ENCODE assay signal across 12 cellular contexts in the genomic region with DNA sequence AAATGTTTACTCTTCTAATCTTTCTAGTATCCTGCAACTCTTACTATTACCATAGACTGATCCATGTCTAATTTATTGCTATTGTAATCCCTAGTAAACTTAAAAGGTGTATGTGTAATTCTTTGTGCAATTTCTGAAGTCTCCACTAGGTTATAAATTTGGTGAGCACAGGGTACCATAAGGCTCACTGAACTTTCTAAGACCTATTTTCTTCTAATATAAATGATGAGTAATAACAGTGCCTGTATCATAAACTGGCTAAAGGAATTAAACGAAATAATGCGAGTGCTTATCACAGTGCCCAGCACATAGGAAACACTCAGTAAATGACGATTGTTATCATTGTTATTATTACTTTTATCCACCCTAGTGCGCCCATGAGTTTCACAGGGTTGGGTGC.
DNase-seq lines count a peak whose midpoint lies in the region; ATAC-seq, FAIRE-seq and TF ChIP-seq lines count a peak whose summit lies in the region.
"Had no signal": no experiment of that assay in that cellular context is flagged by ENCODE, and none has a peak within 500 bp of the region (broad histone marks: within the 10 kb centered on the region; RNA-seq: fewer than 3 reads in every experiment).

No MANE protein-coding gene starts in this region.

- DNase-seq in A549 (ENCODE audit: low read depth in 1 of 2, low spot score in 1 of 2) (peak in 1 of 2 experiments; percentile 4), Kasumi-1 (lab: John Stamatoyannopoulos, UW) (peak; percentile 17 to 36), endothelial cell of umbilical vein (ENCODE audit: low read depth, low spot score) (no peak), NCI-H226 (no peak), SK-N-DZ (ENCODE audit: low spot score) (no peak)
- no peak for DNase-seq in stimulated activated naive CD4-positive, alpha-beta T cell treated with Interleukin-2 at 50 U/mL for 16 hours (lab: John Stamatoyannopoulos, UW)
- DNase-seq: activated CD8-positive, alpha-beta memory T cell treated with anti-CD3 and anti-CD28 coated beads, Interleukin-2, amount 50 U/mL, for 4 hours; NCI-H1417 treated with DMSO at 0.1 percent for 48 hours had no signal

- H2AFZ ChIP-seq in endothelial cell of umbilical vein (ENCODE audit: low read depth, low read length), result no peak overlapping the region

- no peak for TF ChIP-seq RAD21 in A549 (conservative IDR thresholded peaks at IDR 0.05 in 1 of 2, IDR thresholded peaks at IDR 0.05 in 1 of 2)

- TF ChIP-seq POLR2A in A549 (IDR thresholded peaks at IDR 0.05; ENCODE audit: low read length), result no peak
- no peak for TF ChIP-seq POLR2A in endothelial cell of umbilical vein (IDR thresholded peaks at IDR 0.05; ENCODE audit: low read depth, low read length)

- H3K4me2 ChIP-seq in A549 (no peak overlapping the region), endothelial cell of umbilical vein (ENCODE audit: insufficient read depth, low read length) (no peak overlapping the region)
- H3K4me2 ChIP-seq: BLaER1 treated with 17β-estradiol and CSF1 and Interleukin-3, amounts not matched to agents 10 nM and 100 nM had no signal

- H3K9ac ChIP-seq in endothelial cell of umbilical vein (replicated peaks; ENCODE audit: extremely low read depth, insufficient read depth, low read length), result no peak overlapping the region
- H3K9ac ChIP-seq: BLaER1 treated with 17β-estradiol and CSF1 and Interleukin-3, amounts not matched to agents 10 nM and 100 nM had no signal

- ATAC-seq in A549 (peak; percentile 39 to 68; a peak in 3 of 6 replicates), GM19035 (IDR thresholded peaks at IDR 0.05; ENCODE audit: unreplicated experiment) (peak; percentile 71), GM19324 (IDR thresholded peaks at IDR 0.05; ENCODE audit: low FRiP score, unreplicated experiment) (no peak)

- H3K79me2 ChIP-seq in endothelial cell of umbilical vein (ENCODE audit: control insufficient read depth, insufficient read depth, low read length), result no peaks in the 10 kb centered on the region

- dilution Hi-C loops in endothelial cell of umbilical vein (cut with MboI; ENCODE audit: extremely low pct_ligation_motif_present, low sequenced_read_pairs), result no loop called here

- H3K36me3 ChIP-seq in endothelial cell of umbilical vein (ENCODE audit: control insufficient read depth in 2 of 2, extremely low read depth in 1 of 2, insufficient read depth in 2 of 2, low read length in 2 of 2), result no peaks in the 10 kb centered on the region
- H3K36me3 ChIP-seq: BLaER1 treated with 17β-estradiol and CSF1 and Interleukin-3, amounts not matched to agents 10 nM and 100 nM had no signal

- H3K27ac ChIP-seq in A549 (no peak overlapping the region), endothelial cell of umbilical vein (ENCODE audit: insufficient read depth, low read depth, low read length) (no peak overlapping the region)
- H3K27ac ChIP-seq: BLaER1 treated with 17β-estradiol and CSF1 and Interleukin-3, amounts not matched to agents 10 nM and 100 nM had no signal

- POLR2A ChIA-PET in A549 (lab: Yijun Ruan, JAX) (no interaction called here), endothelial cell of umbilical vein (lab: Charles Lee) (no interaction called here)

- no peaks in the 10 kb centered on the region for H3K9me1 ChIP-seq in endothelial cell of umbilical vein (replicated peaks; ENCODE audit: control insufficient read depth, extremely low read depth, insufficient read depth, low read length)

- TF ChIP-seq EP300 in A549 (IDR thresholded peaks at IDR 0.05), result no peak

- H3K4me3 ChIP-seq in A549 (no peak overlapping the region), endothelial cell of umbilical vein (replicated peaks in 1 of 3; ENCODE audit: insufficient read depth in 1 of 3, low read depth in 1 of 3, low read length in 3 of 3) (no peak overlapping the region)
- H3K4me3 ChIP-seq: BLaER1 treated with 17β-estradiol and CSF1 and Interleukin-3, amounts not matched to agents 10 nM and 100 nM had no signal

- BruUV-seq in endothelial cell of umbilical vein (replicated peaks; lab: Mats Ljungman, UMichigan), result no TSS peak

- intact Hi-C loops in endothelial cell of umbilical vein (cut with micrococcal nuclease), result no loop called here

- H3K4me1 ChIP-seq in A549 (no peaks in the 10 kb centered on the region), endothelial cell of umbilical vein (ENCODE audit: control insufficient read depth, extremely low read depth, insufficient read depth, low read length) (no peaks in the 10 kb centered on the region)

- WGBS in A549 (ENCODE audit: missing lambda C conversion rate), result 85% methylated on average over 4 of the region's 4 CpGs

- H3K9me3 ChIP-seq in A549 (no peaks in the 10 kb centered on the region), endothelial cell of umbilical vein (replicated peaks; ENCODE audit: control insufficient read depth, insufficient read depth, low read length) (no peaks in the 10 kb centered on the region)
- H3K9me3 ChIP-seq: BLaER1 treated with 17β-estradiol and CSF1 and Interleukin-3, amounts not matched to agents 10 nM and 100 nM had no signal

- TF ChIP-seq CTCF in A549 (IDR thresholded peaks at IDR 0.05), result 0 out of 3 replicates have a peak, but pooled peaks have one; percentile 6
- peak in 1 of 2 donors; percentile 12 for TF ChIP-seq CTCF in endothelial cell of umbilical vein (IDR thresholded peaks at IDR 0.05; ENCODE audit: extremely low read depth in 1 of 2, insufficient read depth in 1 of 2, low read depth in 1 of 2, low read length in 2 of 2)

- H3K27me3 ChIP-seq in endothelial cell of umbilical vein (ENCODE audit: control insufficient read depth in 2 of 2, insufficient read depth in 2 of 2, low read length in 2 of 2), result no peaks in the 10 kb centered on the region
- H3K27me3 ChIP-seq: BLaER1 treated with 17β-estradiol and CSF1 and Interleukin-3, amounts not matched to agents 10 nM and 100 nM had no signal

- FAIRE-seq in A549 (lab: Jason Lieb, UNC), result no peak
- peak; percentile 18 for FAIRE-seq in endothelial cell of umbilical vein (lab: Jason Lieb, UNC)
- FAIRE-seq: colon had no signal

- H4K20me1 ChIP-seq in endothelial cell of umbilical vein (replicated peaks; ENCODE audit: control insufficient read depth, extremely low read depth, insufficient read depth, low read length), result peaks cover 3% of the 10 kb centered on the region

- CTCF ChIA-PET in A549 (lab: Yijun Ruan, JAX) (no interaction called here), endothelial cell of umbilical vein (lab: Charles Lee) (no interaction called here)

TF ChIP-seq in A549, 52 proteins besides CTCF, POLR2A, EP300 and RAD21:
- TF ChIP-seq, protein P1, sequence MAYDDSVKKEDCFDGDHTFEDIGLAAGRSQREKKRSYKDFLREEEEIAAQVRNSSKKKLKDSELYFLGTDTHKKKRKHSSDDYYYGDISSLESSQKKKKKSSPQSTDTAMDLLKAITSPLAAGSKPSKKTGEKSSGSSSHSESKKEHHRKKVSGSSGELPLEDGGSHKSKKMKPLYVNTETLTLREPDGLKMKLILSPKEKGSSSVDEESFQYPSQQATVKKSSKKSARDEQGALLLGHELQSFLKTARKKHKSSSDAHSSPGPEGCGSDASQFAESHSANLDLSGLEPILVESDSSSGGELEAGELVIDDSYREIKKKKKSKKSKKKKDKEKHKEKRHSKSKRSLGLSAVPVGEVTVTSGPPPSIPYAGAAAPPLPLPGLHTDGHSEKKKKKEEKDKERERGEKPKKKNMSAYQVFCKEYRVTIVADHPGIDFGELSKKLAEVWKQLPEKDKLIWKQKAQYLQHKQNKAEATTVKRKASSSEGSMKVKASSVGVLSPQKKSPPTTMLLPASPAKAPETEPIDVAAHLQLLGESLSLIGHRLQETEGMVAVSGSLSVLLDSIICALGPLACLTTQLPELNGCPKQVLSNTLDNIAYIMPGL (CRISPR knock-in tag; IDR thresholded peaks at IDR 0.05; ENCODE audit: borderline replicate concordance), result no peak
- no peak for TF ChIP-seq TP53 (CRISPR knock-in tag; IDR thresholded peaks at IDR 0.05)
- no peak for TF ChIP-seq CEBPB (IDR thresholded peaks at IDR 0.05)
- TF ChIP-seq SREBF2 (IDR thresholded peaks at IDR 0.05), result no peak
- TF ChIP-seq EHMT2 (IDR thresholded peaks at IDR 0.05; ENCODE audit: low read depth), result no peak
- no peak for TF ChIP-seq GATA3 (IDR thresholded peaks at IDR 0.05; ENCODE audit: borderline replicate concordance)
- TF ChIP-seq SMC3 (IDR thresholded peaks at IDR 0.05), result no peak
- no peak for TF ChIP-seq KDM1A (IDR thresholded peaks at IDR 0.05; ENCODE audit: low read depth)
- no peak for TF ChIP-seq ZNF302 (CRISPR knock-in tag; IDR thresholded peaks at IDR 0.05)

TF ChIP-seq in endothelial cell of umbilical vein, 7 proteins besides CTCF, POLR2A, EP300 and RAD21:
- TF ChIP-seq FOS (IDR thresholded peaks at IDR 0.05; ENCODE audit: borderline replicate concordance, insufficient read depth, low read length) (no peak), GATA2 (IDR thresholded peaks at IDR 0.05; ENCODE audit: insufficient read depth, insufficient read length, low read depth, low read length) (no peak), EZH2 (IDR thresholded peaks at IDR 0.05; ENCODE audit: borderline replicate concordance, low read depth, low read length, severe bottlenecking) (no peak), POLR2AphosphoS5 (IDR thresholded peaks at IDR 0.05; ENCODE audit: insufficient read depth, low read depth, low read length) (no peak), MYC (IDR thresholded peaks at IDR 0.05; ENCODE audit: low read depth, low read length) (no peak), JUN (IDR thresholded peaks at IDR 0.05; ENCODE audit: borderline replicate concordance, insufficient read depth, insufficient read length, low read depth) (no peak)
- TF ChIP-seq, protein P2, sequence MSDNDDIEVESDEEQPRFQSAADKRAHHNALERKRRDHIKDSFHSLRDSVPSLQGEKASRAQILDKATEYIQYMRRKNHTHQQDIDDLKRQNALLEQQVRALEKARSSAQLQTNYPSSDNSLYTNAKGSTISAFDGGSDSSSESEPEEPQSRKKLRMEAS (IDR thresholded peaks at IDR 0.05; ENCODE audit: insufficient read depth, insufficient read length), result no peak

Comparison
In these comparisons a context has a peak if more than half of its experiments do, and no peak if none do; other contexts are left out.
1. DNase-seq: peak in Kasumi-1 (2 of 2); none in endothelial cell of umbilical vein (single experiment), stimulated activated naive CD4-positive, alpha-beta T cell treated with Interleukin-2 at 50 U/mL for 16 hours (single experiment), NCI-H226 (single experiment) and SK-N-DZ (single experiment).